In the genomic region with DNA sequence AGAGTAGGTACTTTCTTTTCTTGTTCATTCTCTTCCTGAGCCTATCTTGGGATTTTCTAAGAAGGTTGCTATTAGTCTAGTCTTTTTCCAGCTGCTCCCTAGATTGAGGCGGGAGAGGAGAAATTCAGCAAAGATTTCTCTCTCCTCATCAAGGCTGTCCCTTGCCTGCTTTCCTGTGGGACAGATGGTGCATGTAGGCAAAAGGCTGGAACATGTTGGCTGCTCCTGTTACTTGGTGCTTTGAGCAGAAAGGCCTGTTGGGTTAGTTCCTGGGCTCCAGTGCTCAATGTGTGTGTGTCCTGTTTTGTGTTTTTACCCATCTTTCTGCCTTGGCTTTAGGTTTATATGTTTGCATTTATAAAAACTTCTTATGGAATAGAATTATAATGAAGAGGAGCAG, we compare ENCODE assay signal across 27 cellular contexts. TPM values are rescaled to one million over a fixed set of nuclear protein-coding genes. Genes with fewer than 3 reads are reported as not detected.
DNase-seq lines count a peak whose midpoint lies in the region; ATAC-seq, FAIRE-seq and TF ChIP-seq lines count a peak whose summit lies in the region.
"Had no signal": no experiment of that assay in that cellular context is flagged by ENCODE, and none has a peak within 500 bp of the region (broad histone marks: within the 10 kb centered on the region; RNA-seq: fewer than 3 reads in every experiment).

No MANE protein-coding gene starts in this region.

- H3K9me3 ChIP-seq in iPS-20b (ENCODE audit: insufficient read depth, low read depth, low read length), result peaks cover 6% of the 10 kb centered on the region; the same call in 1 of the 2 replicates
- no peaks in the 10 kb centered on the region for H3K9me3 ChIP-seq in neural progenitor cell (ENCODE audit: low read depth)
- H3K9me3 ChIP-seq in kidney (ENCODE audit: control insufficient read depth in 1 of 2, low read length in 2 of 2), result no peaks in the 10 kb centered on the region

- no peak overlapping the region for H2AFZ ChIP-seq in neural progenitor cell (replicated peaks)

- ATAC-seq in GM21576 (IDR thresholded peaks at IDR 0.05; ENCODE audit: unreplicated experiment), result no peak
- ATAC-seq: HCT116 had no signal

- no peaks in the 10 kb centered on the region for H4K20me1 ChIP-seq in neural progenitor cell (ENCODE audit: low read depth)
- H4K20me1 ChIP-seq: BLaER1 had no signal

- TF ChIP-seq CTCF in 22Rv1 (IDR thresholded peaks at IDR 0.05), result no peak
- no peak for TF ChIP-seq CTCF in neural progenitor cell (IDR thresholded peaks at IDR 0.05)
- TF ChIP-seq CTCF in kidney (IDR thresholded peaks at IDR 0.05; ENCODE audit: borderline replicate concordance, extremely low read depth, insufficient read depth), result no peak

- no peak overlapping the region for H3K4me3 ChIP-seq in iPS-20b (ENCODE audit: low read length)
- no peak overlapping the region for H3K4me3 ChIP-seq in neural progenitor cell
- no peak overlapping the region for H3K4me3 ChIP-seq in kidney (ENCODE audit: low read length in 2 of 2)
- H3K4me3 ChIP-seq: BLaER1, SK-N-MC had no signal

- no peaks in the 10 kb centered on the region for H3K79me2 ChIP-seq in neural progenitor cell (ENCODE audit: low read depth)

- no peaks in the 10 kb centered on the region for H3K36me3 Mint-ChIP-seq in neural progenitor cell
- H3K36me3 Mint-ChIP-seq: CD4-positive, alpha-beta memory T cell; IgD-negative memory B cell had no signal

- peaks cover 9% of the 10 kb centered on the region for H3F3A ChIP-seq in neural progenitor cell (ENCODE audit: low read depth)

- H3K4me3 Mint-ChIP-seq in neural progenitor cell, result no peak overlapping the region
- H3K4me3 Mint-ChIP-seq: CD4-positive, alpha-beta memory T cell; IgD-negative memory B cell had no signal

- intact Hi-C loops in kidney (cut with DNase I), result no loop called here

- FAIRE-seq in kidney (lab: Jason Lieb, UNC), result no peak
- FAIRE-seq: GM18507 had no signal

- no peaks in the 10 kb centered on the region for H3K36me3 ChIP-seq in iPS-20b (ENCODE audit: insufficient read depth, low read depth, low read length)
- no peaks in the 10 kb centered on the region for H3K36me3 ChIP-seq in neural progenitor cell
- H3K36me3 ChIP-seq in kidney (ENCODE audit: control insufficient read depth in 1 of 2, insufficient read depth in 2 of 2, low read length in 2 of 2), result no peaks in the 10 kb centered on the region
- H3K36me3 ChIP-seq: BLaER1 had no signal

- H3K4me2 ChIP-seq in neural progenitor cell, result no peak overlapping the region
- H3K4me2 ChIP-seq: KMS-11 had no signal

- H3K27ac ChIP-seq in 22Rv1, result peak overlapping the region; percentile 35; the same call in 1 of the 2 replicates
- peak overlapping the region; percentile 24 for H3K27ac ChIP-seq in iPS-20b (ENCODE audit: low read length)
- no peak overlapping the region for H3K27ac ChIP-seq in neural progenitor cell
- no peak overlapping the region for H3K27ac ChIP-seq in kidney (ENCODE audit: low read depth in 2 of 2, low read length in 2 of 2)
- H3K27ac ChIP-seq: BLaER1, HL-60, KMS-11, SK-N-MC had no signal

- H3K9me3 Mint-ChIP-seq in neural progenitor cell, result peaks cover 7% of the 10 kb centered on the region

- H3K9ac ChIP-seq in iPS-20b (ENCODE audit: low read depth, low read length), result no peak overlapping the region
- no peak overlapping the region for H3K9ac ChIP-seq in neural progenitor cell
- no peak overlapping the region for H3K9ac ChIP-seq in kidney (ENCODE audit: low read length in 2 of 2)
- H3K9ac ChIP-seq: BLaER1, KMS-11 had no signal

- no peaks in the 10 kb centered on the region for H3K4me1 ChIP-seq in iPS-20b (ENCODE audit: insufficient read depth, low read length)
- no peaks in the 10 kb centered on the region for H3K4me1 ChIP-seq in neural progenitor cell
- no peaks in the 10 kb centered on the region for H3K4me1 ChIP-seq in kidney (ENCODE audit: control insufficient read depth in 1 of 2, insufficient read depth in 1 of 2, low read depth in 1 of 2, low read length in 2 of 2)

- H3K27me3 ChIP-seq in iPS-20b (ENCODE audit: insufficient read depth, low read length) (no peaks in the 10 kb centered on the region), neural progenitor cell (no peaks in the 10 kb centered on the region)
- H3K27me3 ChIP-seq: BLaER1 had no signal

- no peak overlapping the region for H3K27ac Mint-ChIP-seq in neural progenitor cell
- H3K27ac Mint-ChIP-seq: CD4-positive, alpha-beta memory T cell; IgD-negative memory B cell had no signal

- in situ Hi-C loops in G401 (cut with HindIII; ENCODE audit: low sequenced_read_pairs), result no loop called here

- peak; percentile 70 for DNase-seq in G401 (ENCODE audit: low spot score)
- DNase-seq in cerebellar cortex (ENCODE audit: low spot score), result peak; percentile 61
- DNase-seq in neural progenitor cell (ENCODE audit: low spot score), result no peak
- no peak for DNase-seq in epidermal melanocyte (ENCODE audit: insufficient read length, low spot score)
- DNase-seq in kidney, result no peak
- DNase-seq: CD4-positive, alpha-beta memory T cell; COR-L47; GOT3; MM.1S; NCI-H1048; NCI-H1694; NCI-H2029 treated with DMSO at 0.1 percent for 48 hours; NCI-H226; NCI-H510A; NCI-H69; SIG-M5 had no signal

- no peaks in the 10 kb centered on the region for H3K4me1 Mint-ChIP-seq in neural progenitor cell
- H3K4me1 Mint-ChIP-seq: CD4-positive, alpha-beta memory T cell; IgD-negative memory B cell had no signal

- H3K27me3 Mint-ChIP-seq in neural progenitor cell (ENCODE audit: insufficient read depth, low read depth), result no peaks in the 10 kb centered on the region
- H3K27me3 Mint-ChIP-seq: CD4-positive, alpha-beta memory T cell; IgD-negative memory B cell had no signal

RNA-seq across cellular contexts. Expression of a gene that starts 9.1 kb away (rescaled TPM):
- total RNA-seq in G401 (2014; rRNA removed; shearing (Covaris generic)), result 207 TPM in 2 replicates
- 442 and 448 TPM in 2 replicates for total RNA-seq in neural progenitor cell (ENCODE audit: low replicate concordance)
- total RNA-seq in kidney, result 134 TPM
- polyA plus RNA-seq in kidney (ENCODE audit: insufficient read depth, low read depth, low replicate concordance), result 411 TPM

RNA-seq across cellular contexts. Expression of a gene that starts 9.1 kb away (rescaled TPM):
- 0.37 TPM in 1 of 2 replicates, not detected in the other for total RNA-seq in G401 (2014; rRNA removed; shearing (Covaris generic))
- total RNA-seq in neural progenitor cell (ENCODE audit: low replicate concordance) (21.1 and 40.1 TPM in 2 replicates), kidney (19.1 TPM)
- 8.3 TPM for polyA plus RNA-seq in kidney (ENCODE audit: insufficient read depth, low read depth, low replicate concordance)
- total RNA-seq: A172 had no signal

Comparison
In these comparisons a context has a peak if more than half of its experiments do, and no peak if none do; other contexts are left out.
1. H3K27ac ChIP-seq: peak in 22Rv1 (single experiment) and iPS-20b (single experiment); none in neural progenitor cell (single experiment) and kidney (0 of 2).
2. DNase-seq: peak in G401 (single experiment) and cerebellar cortex (single experiment); none in neural progenitor cell (single experiment), epidermal melanocyte (single experiment) and kidney (single experiment).
3. RNA of a gene that starts 9.1 kb away (total RNA-seq): 21.1 to 40.1 TPM in neural progenitor cell and 19.1 TPM in kidney (single experiment); 0.37 TPM in G401; every median in the first group is over 10 times any median in the second.